12 cellular contexts compared by ENCODE assay signal in genomic region chr11:122523841-122524531, GRCh38.
DNase-seq lines count a peak whose midpoint lies in the region; ATAC-seq and TF ChIP-seq lines count a peak whose summit lies in the region.
"Had no signal": no experiment of that assay in that cellular context is flagged by ENCODE, and none has a peak within 500 bp of the region (broad histone marks: within the 10 kb centered on the region; RNA-seq: fewer than 3 reads in every experiment).

No MANE protein-coding gene starts in this region.

- H3K4me1 Mint-ChIP-seq in nephron, result peaks cover 21% of the 10 kb centered on the region
- H3K4me1 Mint-ChIP-seq: naive B cell had no signal

- TF ChIP-seq CTCF in epithelial cell of esophagus (IDR thresholded peaks at IDR 0.05; ENCODE audit: insufficient read depth, low read depth, low read length, missing control alignments) (no peak), nephron (IDR thresholded peaks at IDR 0.05; ENCODE audit: unreplicated experiment in 3 of 3) (no peak)

- H3K27ac Mint-ChIP-seq in nephron, result peak overlapping the region; percentile 92 to 93 (median 93)
- H3K27ac Mint-ChIP-seq: naive B cell had no signal

- peak overlapping the region in 1 of 3 experiments; percentile 5 for H3K4me3 Mint-ChIP-seq in nephron
- H3K4me3 Mint-ChIP-seq: naive B cell had no signal

- DNase-seq in ELF-1 (ENCODE audit: low read depth, low spot score) (peak; percentile 70), NOMO-1 (lab: John Stamatoyannopoulos, UW; ENCODE audit: unreplicated experiment in 2 of 2) (peak; percentile 75 to 88), epithelial cell of esophagus (ENCODE audit: low read depth) (peak; percentile 64), AML-193 (lab: John Stamatoyannopoulos, UW) (no peak), NCI-H2196 treated with DMSO at 0.1 percent for 48 hours (lab: John Stamatoyannopoulos, UW; ENCODE audit: unreplicated experiment) (no peak)
- DNase-seq: Caco-2; central memory CD4-positive, alpha-beta T cell; naive B cell had no signal

- no peaks in the 10 kb centered on the region for H3K36me3 Mint-ChIP-seq in nephron (ENCODE audit: low read depth)
- H3K36me3 Mint-ChIP-seq: naive B cell had no signal

- H3K4me3 ChIP-seq in epithelial cell of esophagus (ENCODE audit: low read length), result no peak overlapping the region
- H3K4me3 ChIP-seq: tibial artery had no signal

- ATAC-seq in GM18868 (IDR thresholded peaks at IDR 0.05; ENCODE audit: unreplicated experiment), result no peak
- ATAC-seq in HG03039 (IDR thresholded peaks at IDR 0.05; ENCODE audit: unreplicated experiment), result no peak

- H3K9me3 Mint-ChIP-seq in nephron, result peaks cover 8% of the 10 kb centered on the region

- H3K27me3 Mint-ChIP-seq in nephron (ENCODE audit: low read depth), result peaks cover 9% of the 10 kb centered on the region

Comparison
In these comparisons a context has a peak if more than half of its experiments do, and no peak if none do; other contexts are left out.
1. DNase-seq: peak in ELF-1 (single experiment), NOMO-1 (2 of 2) and epithelial cell of esophagus (single experiment); none in AML-193 (0 of 2) and NCI-H2196 treated with DMSO at 0.1 percent for 48 hours (single experiment).